8 cellular contexts compared by ENCODE assay signal in the genomic region with DNA sequence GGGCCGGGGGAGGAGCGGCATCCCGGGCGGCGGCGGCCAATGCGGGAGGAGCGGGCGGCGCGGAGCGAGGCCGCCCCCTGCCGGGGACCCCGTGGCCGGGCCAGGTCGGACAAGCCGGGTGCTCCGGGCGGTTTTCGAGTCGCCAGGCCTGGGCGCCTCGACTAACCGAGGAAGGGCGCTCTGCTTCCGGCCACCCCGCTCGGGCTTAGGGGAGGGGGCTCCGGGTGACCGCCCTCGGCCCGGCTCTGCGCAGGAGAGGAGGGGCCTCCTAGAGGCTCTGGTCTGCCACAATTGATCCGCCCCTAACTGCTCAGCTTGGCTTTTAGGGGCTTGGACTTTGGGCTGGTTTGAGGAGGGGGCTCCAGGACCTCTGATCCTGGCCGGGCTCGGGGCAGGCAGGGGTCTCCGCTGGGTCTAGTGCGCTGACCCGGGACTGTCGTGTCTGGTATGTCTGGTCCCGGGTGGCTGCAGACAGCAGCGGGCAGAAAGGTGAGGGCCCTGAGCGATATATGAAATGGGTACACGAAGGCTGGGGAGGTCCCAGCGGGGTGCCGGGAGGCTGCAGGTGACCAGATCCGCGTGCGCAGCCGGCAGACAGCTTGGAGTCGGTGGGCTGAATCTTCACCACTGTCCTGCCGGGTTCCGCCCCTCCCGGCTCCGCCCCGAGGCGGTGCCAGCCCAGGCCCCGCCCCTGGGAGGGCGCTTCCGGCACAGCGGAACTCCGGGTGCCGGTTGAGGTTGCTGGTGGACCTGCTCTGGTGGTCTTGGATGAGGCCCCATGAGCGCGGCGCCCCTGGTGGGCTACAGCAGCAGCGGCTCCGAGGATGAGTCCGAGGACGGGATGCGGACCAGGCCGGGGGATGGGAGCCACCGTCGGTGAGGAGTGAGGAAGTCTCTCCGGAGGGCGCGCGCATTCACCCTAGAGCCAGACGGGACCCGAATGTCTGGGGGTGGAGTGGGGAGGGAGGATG. TPM values are rescaled to one million over a fixed set of nuclear protein-coding genes. Genes with fewer than 3 reads are reported as not detected.
A peak's percentile ranks its signal among the peaks of the same experiment; 100 is the strongest.
DNase-seq lines count a peak whose midpoint lies in the region; ATAC-seq and TF ChIP-seq lines count a peak whose summit lies in the region.

A gene with protein sequence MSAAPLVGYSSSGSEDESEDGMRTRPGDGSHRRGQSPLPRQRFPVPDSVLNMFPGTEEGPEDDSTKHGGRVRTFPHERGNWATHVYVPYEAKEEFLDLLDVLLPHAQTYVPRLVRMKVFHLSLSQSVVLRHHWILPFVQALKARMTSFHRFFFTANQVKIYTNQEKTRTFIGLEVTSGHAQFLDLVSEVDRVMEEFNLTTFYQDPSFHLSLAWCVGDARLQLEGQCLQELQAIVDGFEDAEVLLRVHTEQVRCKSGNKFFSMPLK (plus strand): TSS at position 702 of the 971 bp plus-strand sequence. CDS start 77 bp downstream, at position 779.

- H3K27ac Mint-ChIP-seq in chondrocyte (ENCODE audit: unreplicated experiment): peak within 1 kb of the TSS; percentile 71

- no peaks in the 10 kb centered on the region for H3K9me3 ChIP-seq in AG04450 (ENCODE audit: control insufficient read depth, insufficient read depth, low read length)

- H3K27me3 ChIP-seq in AG04450 (ENCODE audit: control insufficient read depth, insufficient read depth, low read length): no peaks in the 10 kb centered on the region
- no peaks in the 10 kb centered on the region for H3K27me3 ChIP-seq in layer of hippocampus (ENCODE audit: control insufficient read depth, insufficient read depth, low read length)

- H3K4me3 Mint-ChIP-seq in chondrocyte (ENCODE audit: unreplicated experiment): peak within 1 kb of the TSS; percentile 86

- peak within 1 kb of the TSS; percentile 89 for H3K4me3 ChIP-seq in AG04450 (ENCODE audit: low read depth, low read length)

- H3K9me3 Mint-ChIP-seq in chondrocyte (ENCODE audit: low read depth): no peaks in the 10 kb centered on the region

- POLR2A ChIA-PET in AG04450 (lab: Yijun Ruan, JAX): interaction anchor here (1.3 kb wide), 1 partner anchor 115 kb away, joined by 3 read pairs; no protein-coding TSS in a partner anchor

- peaks cover 7% of the 10 kb centered on the region for H3K36me3 Mint-ChIP-seq in chondrocyte (ENCODE audit: low read depth)

- peaks cover 36% of the 10 kb centered on the region for H3K4me1 Mint-ChIP-seq in chondrocyte (ENCODE audit: low read depth)

- TF ChIP-seq CTCF in AG04450 (IDR thresholded peaks at IDR 0.05; ENCODE audit: low read depth, low read length): peak; percentile 52
- peak; percentile 86 for TF ChIP-seq CTCF in chondrocyte (IDR thresholded peaks at IDR 0.05)

- H3K27ac ChIP-seq in AG04450 (ENCODE audit: low read depth, low read length) (peak within 1 kb of the TSS; percentile 47), layer of hippocampus (ENCODE audit: low read depth, low read length) (peak within 1 kb of the TSS; percentile 85)

- CTCF ChIA-PET in AG04450 (lab: Charles Lee): interaction anchor here (0.7 to 8.1 kb wide), 11 partner anchors 18 to 755 kb away, joined by 3 to 47 read pairs (median 4); no protein-coding TSS in a partner anchor

- DNase-seq in AG04450 (ENCODE audit: low read depth, low spot score) (peak; percentile 39), NCI-H226 (peak; percentile 84), chondrocyte (ENCODE audit: low spot score) (no peak)
- peak; percentile 78 for DNase-seq in stimulated activated CD4-positive, alpha-beta T cell treated with anti-CD3 and anti-CD28 coated beads, Interleukin-1b, Interleukin-23, amount 100 ng/mL, for 48 hours

- ATAC-seq in GM18520 (IDR thresholded peaks at IDR 0.05; ENCODE audit: unreplicated experiment) (peak; percentile 66), HG03060 (IDR thresholded peaks at IDR 0.05; ENCODE audit: low read depth, unreplicated experiment) (peak; percentile 55)
- peak; percentile 83 for ATAC-seq in activated CD4-positive, CD25-positive, alpha-beta regulatory T cell treated with anti-CD3 and anti-CD28 coated beads, Interleukin-2, amount 50 U/mL, for 24 hours

- H3K27me3 Mint-ChIP-seq in chondrocyte (ENCODE audit: low read depth): no peaks in the 10 kb centered on the region

RNA-seq across cellular contexts. Expression of the gene that starts here (rescaled TPM):
- polyA plus RNA-seq in AG04450 (2011; rRNA removed): 48.7 and 57.9 TPM in 2 replicates
- polyA minus RNA-seq in AG04450 (2011; rRNA and poly(A)+ RNA removed): 52.0 and 73.3 TPM in 2 replicates
- 37.9 to 46.0 TPM (median 41.5 TPM) in 3 replicates for total RNA-seq in chondrocyte
